Comparison of ENCODE assay signal across 2 cellular contexts in genomic region chr1:203556047-203556851, GRCh38.
A peak's percentile ranks its signal among the peaks of the same experiment; 100 is the strongest.
TF ChIP-seq lines count a peak whose summit lies in the region.

No MANE protein-coding gene starts in this region.

TF ChIP-seq in IMR-90, 13 proteins besides CTCF, POLR2A, EP300 and RAD21:
- TF ChIP-seq RCOR1 (IDR thresholded peaks at IDR 0.05; ENCODE audit: insufficient replicate concordance, low read length) (no peak), CEBPB (IDR thresholded peaks at IDR 0.05; ENCODE audit: low read depth, low read length) (peak; percentile 22; the same call in 1 of the 2 replicates), MAFK (IDR thresholded peaks at IDR 0.05; ENCODE audit: low read depth, low read length) (no peak), BHLHE40 (IDR thresholded peaks at IDR 0.05; ENCODE audit: low read depth, low read length) (peak; percentile 46; the same call in 1 of the 2 replicates), MAZ (IDR thresholded peaks at IDR 0.05; ENCODE audit: borderline replicate concordance, low read depth, low read length) (peak; percentile 49; the same call in 1 of the 2 replicates), SMC3 (IDR thresholded peaks at IDR 0.05; ENCODE audit: low read depth, low read length) (no peak), MXI1 (IDR thresholded peaks at IDR 0.05; ENCODE audit: borderline replicate concordance, low read depth, low read length) (0 out of 2 replicates have a peak, but pooled peaks have one; percentile 51), NFE2L2 (IDR thresholded peaks at IDR 0.05; ENCODE audit: low read depth, low read length) (no peak)
- TF ChIP-seq, protein P1, sequence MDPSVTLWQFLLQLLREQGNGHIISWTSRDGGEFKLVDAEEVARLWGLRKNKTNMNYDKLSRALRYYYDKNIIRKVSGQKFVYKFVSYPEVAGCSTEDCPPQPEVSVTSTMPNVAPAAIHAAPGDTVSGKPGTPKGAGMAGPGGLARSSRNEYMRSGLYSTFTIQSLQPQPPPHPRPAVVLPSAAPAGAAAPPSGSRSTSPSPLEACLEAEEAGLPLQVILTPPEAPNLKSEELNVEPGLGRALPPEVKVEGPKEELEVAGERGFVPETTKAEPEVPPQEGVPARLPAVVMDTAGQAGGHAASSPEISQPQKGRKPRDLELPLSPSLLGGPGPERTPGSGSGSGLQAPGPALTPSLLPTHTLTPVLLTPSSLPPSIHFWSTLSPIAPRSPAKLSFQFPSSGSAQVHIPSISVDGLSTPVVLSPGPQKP (IDR thresholded peaks at IDR 0.05; ENCODE audit: borderline replicate concordance, low read depth, low read length): no peak

TF ChIP-seq in HepG2, 621 proteins besides CTCF, POLR2A, EP300 and RAD21:
- TF ChIP-seq ATF5 (CRISPR knock-in tag; IDR thresholded peaks at IDR 0.05; ENCODE audit: low read depth): no peak
- TF ChIP-seq CERS6 (CRISPR knock-in tag; IDR thresholded peaks at IDR 0.05): no peak
- no peak for TF ChIP-seq ZBTB44 (CRISPR knock-in tag; IDR thresholded peaks at IDR 0.05)
- TF ChIP-seq POLR2G (IDR thresholded peaks at IDR 0.05; ENCODE audit: low read depth, low read length): no peak
- TF ChIP-seq MTF2 (CRISPR knock-in tag; IDR thresholded peaks at IDR 0.05; ENCODE audit: borderline replicate concordance): no peak
- TF ChIP-seq RNF2 (conservative IDR thresholded peaks at IDR 0.05; ENCODE audit: low read depth): no peak
- no peak for TF ChIP-seq RFXANK (CRISPR knock-in tag; IDR thresholded peaks at IDR 0.05)
